1 cellular context compared by ENCODE assay signal in the genomic region with DNA sequence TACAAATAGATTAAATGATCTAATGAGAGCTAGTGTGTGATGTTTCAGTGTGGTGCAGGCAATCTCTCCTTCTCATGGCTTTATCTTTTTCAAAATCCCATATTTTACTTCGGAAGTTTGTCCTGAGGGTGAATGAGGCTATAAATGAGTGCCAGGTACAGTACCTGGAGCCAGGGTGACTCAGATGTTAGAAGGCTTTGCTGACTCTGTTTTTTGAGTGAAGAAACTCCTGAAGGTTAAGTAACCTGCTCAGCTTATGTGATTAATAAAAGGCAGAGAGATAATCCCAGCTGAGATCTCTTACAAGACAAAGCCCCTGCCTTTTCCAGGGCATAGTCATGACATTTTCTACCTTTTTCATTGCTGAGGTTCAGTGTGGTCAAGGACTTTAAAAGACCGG.
TF ChIP-seq lines count a peak whose summit lies in the region.

No MANE protein-coding gene starts in this region.

TF ChIP-seq in WTC11, 78 proteins besides CTCF, POLR2A, EP300 and RAD21 (continued from another document):
- TF ChIP-seq, protein P1, sequence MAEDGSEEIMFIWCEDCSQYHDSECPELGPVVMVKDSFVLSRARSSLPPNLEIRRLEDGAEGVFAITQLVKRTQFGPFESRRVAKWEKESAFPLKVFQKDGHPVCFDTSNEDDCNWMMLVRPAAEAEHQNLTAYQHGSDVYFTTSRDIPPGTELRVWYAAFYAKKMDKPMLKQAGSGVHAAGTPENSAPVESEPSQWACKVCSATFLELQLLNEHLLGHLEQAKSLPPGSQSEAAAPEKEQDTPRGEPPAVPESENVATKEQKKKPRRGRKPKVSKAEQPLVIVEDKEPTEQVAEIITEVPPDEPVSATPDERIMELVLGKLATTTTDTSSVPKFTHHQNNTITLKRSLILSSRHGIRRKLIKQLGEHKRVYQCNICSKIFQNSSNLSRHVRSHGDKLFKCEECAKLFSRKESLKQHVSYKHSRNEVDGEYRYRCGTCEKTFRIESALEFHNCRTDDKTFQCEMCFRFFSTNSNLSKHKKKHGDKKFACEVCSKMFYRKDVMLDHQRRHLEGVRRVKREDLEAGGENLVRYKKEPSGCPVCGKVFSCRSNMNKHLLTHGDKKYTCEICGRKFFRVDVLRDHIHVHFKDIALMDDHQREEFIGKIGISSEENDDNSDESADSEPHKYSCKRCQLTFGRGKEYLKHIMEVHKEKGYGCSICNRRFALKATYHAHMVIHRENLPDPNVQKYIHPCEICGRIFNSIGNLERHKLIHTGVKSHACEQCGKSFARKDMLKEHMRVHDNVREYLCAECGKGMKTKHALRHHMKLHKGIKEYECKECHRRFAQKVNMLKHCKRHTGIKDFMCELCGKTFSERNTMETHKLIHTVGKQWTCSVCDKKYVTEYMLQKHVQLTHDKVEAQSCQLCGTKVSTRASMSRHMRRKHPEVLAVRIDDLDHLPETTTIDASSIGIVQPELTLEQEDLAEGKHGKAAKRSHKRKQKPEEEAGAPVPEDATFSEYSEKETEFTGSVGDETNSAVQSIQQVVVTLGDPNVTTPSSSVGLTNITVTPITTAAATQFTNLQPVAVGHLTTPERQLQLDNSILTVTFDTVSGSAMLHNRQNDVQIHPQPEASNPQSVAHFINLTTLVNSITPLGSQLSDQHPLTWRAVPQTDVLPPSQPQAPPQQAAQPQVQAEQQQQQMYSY (CRISPR knock-in tag; IDR thresholded peaks at IDR 0.05), result no peak
- TF ChIP-seq, protein P2, sequence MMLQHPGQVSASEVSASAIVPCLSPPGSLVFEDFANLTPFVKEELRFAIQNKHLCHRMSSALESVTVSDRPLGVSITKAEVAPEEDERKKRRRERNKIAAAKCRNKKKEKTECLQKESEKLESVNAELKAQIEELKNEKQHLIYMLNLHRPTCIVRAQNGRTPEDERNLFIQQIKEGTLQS (CRISPR knock-in tag; conservative IDR thresholded peaks at IDR 0.05), result no peak
- TF ChIP-seq NR1H2 (CRISPR knock-in tag; IDR thresholded peaks at IDR 0.05) (no peak), SMAD3 (CRISPR knock-in tag; IDR thresholded peaks at IDR 0.05; ENCODE audit: borderline replicate concordance) (no peak), ZNF317 (CRISPR knock-in tag; IDR thresholded peaks at IDR 0.05; ENCODE audit: borderline replicate concordance, low read depth) (no peak), HMGA2 (CRISPR knock-in tag; IDR thresholded peaks at IDR 0.05) (no peak), HMGXB4 (CRISPR knock-in tag; IDR thresholded peaks at IDR 0.05) (no peak), RORB (CRISPR knock-in tag; IDR thresholded peaks at IDR 0.05) (no peak), TEAD1 (CRISPR knock-in tag; IDR thresholded peaks at IDR 0.05) (no peak), ZNF396 (CRISPR knock-in tag; IDR thresholded peaks at IDR 0.05; ENCODE audit: borderline replicate concordance) (no peak)
- TF ChIP-seq, protein P3, sequence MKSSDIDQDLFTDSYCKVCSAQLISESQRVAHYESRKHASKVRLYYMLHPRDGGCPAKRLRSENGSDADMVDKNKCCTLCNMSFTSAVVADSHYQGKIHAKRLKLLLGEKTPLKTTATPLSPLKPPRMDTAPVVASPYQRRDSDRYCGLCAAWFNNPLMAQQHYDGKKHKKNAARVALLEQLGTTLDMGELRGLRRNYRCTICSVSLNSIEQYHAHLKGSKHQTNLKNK (CRISPR knock-in tag; IDR thresholded peaks at IDR 0.05), result no peak
- TF ChIP-seq, protein P4, sequence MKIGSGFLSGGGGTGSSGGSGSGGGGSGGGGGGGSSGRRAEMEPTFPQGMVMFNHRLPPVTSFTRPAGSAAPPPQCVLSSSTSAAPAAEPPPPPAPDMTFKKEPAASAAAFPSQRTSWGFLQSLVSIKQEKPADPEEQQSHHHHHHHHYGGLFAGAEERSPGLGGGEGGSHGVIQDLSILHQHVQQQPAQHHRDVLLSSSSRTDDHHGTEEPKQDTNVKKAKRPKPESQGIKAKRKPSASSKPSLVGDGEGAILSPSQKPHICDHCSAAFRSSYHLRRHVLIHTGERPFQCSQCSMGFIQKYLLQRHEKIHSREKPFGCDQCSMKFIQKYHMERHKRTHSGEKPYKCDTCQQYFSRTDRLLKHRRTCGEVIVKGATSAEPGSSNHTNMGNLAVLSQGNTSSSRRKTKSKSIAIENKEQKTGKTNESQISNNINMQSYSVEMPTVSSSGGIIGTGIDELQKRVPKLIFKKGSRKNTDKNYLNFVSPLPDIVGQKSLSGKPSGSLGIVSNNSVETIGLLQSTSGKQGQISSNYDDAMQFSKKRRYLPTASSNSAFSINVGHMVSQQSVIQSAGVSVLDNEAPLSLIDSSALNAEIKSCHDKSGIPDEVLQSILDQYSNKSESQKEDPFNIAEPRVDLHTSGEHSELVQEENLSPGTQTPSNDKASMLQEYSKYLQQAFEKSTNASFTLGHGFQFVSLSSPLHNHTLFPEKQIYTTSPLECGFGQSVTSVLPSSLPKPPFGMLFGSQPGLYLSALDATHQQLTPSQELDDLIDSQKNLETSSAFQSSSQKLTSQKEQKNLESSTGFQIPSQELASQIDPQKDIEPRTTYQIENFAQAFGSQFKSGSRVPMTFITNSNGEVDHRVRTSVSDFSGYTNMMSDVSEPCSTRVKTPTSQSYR (CRISPR knock-in tag; IDR thresholded peaks at IDR 0.05), result no peak
